In the genomic region with DNA sequence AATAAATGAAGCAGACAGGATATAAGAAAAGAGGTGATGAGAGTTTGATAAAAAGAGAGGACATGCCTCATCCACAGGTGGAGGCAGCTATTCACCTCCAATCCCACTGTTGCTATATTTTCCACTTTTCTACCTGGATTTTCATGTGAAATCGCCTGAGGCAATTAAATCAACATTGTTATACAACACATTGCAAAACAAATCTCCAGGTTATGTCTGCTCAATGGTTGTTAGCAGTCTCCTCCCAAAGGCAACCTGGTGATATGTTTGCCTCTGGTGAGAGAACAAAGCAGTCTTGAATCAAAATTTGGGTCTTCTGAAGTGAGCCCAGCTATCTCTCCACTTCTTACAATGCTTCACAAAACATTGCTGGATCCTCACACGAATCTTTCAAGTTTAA, we compare ENCODE assay signal across 15 cellular contexts. TPM values are rescaled to one million over a fixed set of nuclear protein-coding genes. Genes with fewer than 3 reads are reported as not detected.
DNase-seq lines count a peak whose midpoint lies in the region; ATAC-seq and TF ChIP-seq lines count a peak whose summit lies in the region.
"Had no signal": no experiment of that assay in that cellular context is flagged by ENCODE, and none has a peak within 500 bp of the region (broad histone marks: within the 10 kb centered on the region; RNA-seq: fewer than 3 reads in every experiment).

No MANE protein-coding gene starts in this region.

- H3K4me1 ChIP-seq in GM23248 (ENCODE audit: insufficient read depth) (peaks cover 26% of the 10 kb centered on the region), GM23338 (ENCODE audit: insufficient read depth) (peaks cover 10% of the 10 kb centered on the region)
- H3K4me1 ChIP-seq: Caco-2 had no signal

- no peaks in the 10 kb centered on the region for H3K9me3 Mint-ChIP-seq in GM23338
- H3K9me3 Mint-ChIP-seq in chondrocyte (ENCODE audit: low read depth), result no peaks in the 10 kb centered on the region
- H3K9me3 Mint-ChIP-seq in nephron progenitor cell, result peaks cover 36% of the 10 kb centered on the region
- H3K9me3 Mint-ChIP-seq: CD4-positive, alpha-beta memory T cell had no signal

- H2AFZ ChIP-seq in GM23248, result no peak overlapping the region
- no peak overlapping the region for H2AFZ ChIP-seq in GM23338

- WGBS in GM23248 (ENCODE audit: low coverage in 1 of 2, low lambda C conversion rate in 2 of 2, missing lambda C conversion rate in 2 of 2), 2 experiments, result 98 to 100% methylated on average over 2 of the region's 2 CpGs

- in situ Hi-C loops in GM23248 (cut with MboI), result no loop called here

- peak overlapping the region; percentile 9 for H3K27ac ChIP-seq in GM23248
- no peak overlapping the region; the same call in 1 of the 2 replicates for H3K27ac ChIP-seq in GM23338 (ENCODE audit: low read depth)

- no peaks in the 10 kb centered on the region for H4K20me1 ChIP-seq in GM23248 (ENCODE audit: insufficient read depth)
- no peaks in the 10 kb centered on the region for H4K20me1 ChIP-seq in GM23338 (replicated peaks; ENCODE audit: insufficient read depth)

- peaks cover 92% of the 10 kb centered on the region for H3F3A ChIP-seq in GM23248 (ENCODE audit: insufficient read depth)
- H3F3A ChIP-seq in GM23338 (replicated peaks; ENCODE audit: low read depth), result no peaks in the 10 kb centered on the region

- H3K4me3 ChIP-seq in GM23248 (no peak overlapping the region), GM23338 (no peak overlapping the region)

- no peak for ATAC-seq in GM23338

- no peak overlapping the region for H3K9ac ChIP-seq in GM23248

- H3K27me3 Mint-ChIP-seq in GM23338 (ENCODE audit: insufficient read depth, low read depth, poor library complexity) (no peaks in the 10 kb centered on the region), chondrocyte (ENCODE audit: low read depth) (no peaks in the 10 kb centered on the region), nephron progenitor cell (ENCODE audit: low read depth, poor library complexity) (no peaks in the 10 kb centered on the region)
- H3K27me3 Mint-ChIP-seq: CD4-positive, alpha-beta memory T cell had no signal

- peaks cover 4% of the 10 kb centered on the region; the same call in 2 of the 3 replicates for H3K4me1 Mint-ChIP-seq in GM23338
- H3K4me1 Mint-ChIP-seq in chondrocyte (ENCODE audit: low read depth), result peaks cover 25% of the 10 kb centered on the region
- H3K4me1 Mint-ChIP-seq in nephron progenitor cell, result peaks cover 28% of the 10 kb centered on the region
- H3K4me1 Mint-ChIP-seq: CD4-positive, alpha-beta memory T cell had no signal

- peaks cover 31% of the 10 kb centered on the region for H3K79me2 ChIP-seq in GM23248 (ENCODE audit: insufficient read depth)
- H3K79me2 ChIP-seq in GM23338 (replicated peaks; ENCODE audit: insufficient read depth), result no peaks in the 10 kb centered on the region

- TF ChIP-seq CTCF in GM23338 (conservative IDR thresholded peaks at IDR 0.05; ENCODE audit: low read depth in 2 of 2) (no peak), chondrocyte (IDR thresholded peaks at IDR 0.05) (no peak), nephron progenitor cell (IDR thresholded peaks at IDR 0.05) (no peak)

- H3K36me3 ChIP-seq in GM23248 (ENCODE audit: low read depth), result peaks cover 78% of the 10 kb centered on the region
- peaks cover 14% of the 10 kb centered on the region for H3K36me3 ChIP-seq in GM23338 (ENCODE audit: insufficient read depth)

- H3K9me2 ChIP-seq in GM23248 (ENCODE audit: insufficient read depth) (no peaks in the 10 kb centered on the region), GM23338 (ENCODE audit: insufficient read depth) (no peaks in the 10 kb centered on the region)

- DNase-seq in GM23248 (no peak), GM23338 (ENCODE audit: low spot score) (no peak), chondrocyte (ENCODE audit: low spot score) (no peak), nephron progenitor cell (no peak), NCI-H2081 (lab: John Stamatoyannopoulos, UW) (no peak), DMS53 treated with DMSO at 0.1 percent for 48 hours (lab: John Stamatoyannopoulos, UW; ENCODE audit: unreplicated experiment) (no peak)
- DNase-seq: C1 segment of cervical spinal cord; Caco-2; CD4-positive, alpha-beta memory T cell; DMS153; DMS79; EL; GF-D8; H7; HCEC 1CT had no signal

- H3K4me2 ChIP-seq in GM23248 (ENCODE audit: unreplicated experiment) (no peak overlapping the region), GM23338 (no peak overlapping the region)

- H3K27ac Mint-ChIP-seq in GM23338 (peak overlapping the region; percentile 45; the same call in 1 of the 2 replicates), chondrocyte (ENCODE audit: unreplicated experiment) (peak overlapping the region; percentile 54), nephron progenitor cell (peak overlapping the region; percentile 78)
- H3K27ac Mint-ChIP-seq: CD4-positive, alpha-beta memory T cell had no signal

- H3K4me3 Mint-ChIP-seq in GM23338 (no peak overlapping the region), chondrocyte (ENCODE audit: unreplicated experiment) (no peak overlapping the region), nephron progenitor cell (no peak overlapping the region)
- H3K4me3 Mint-ChIP-seq: CD4-positive, alpha-beta memory T cell had no signal

- H3K9me3 ChIP-seq in GM23248 (ENCODE audit: low read depth), result no peaks in the 10 kb centered on the region
- H3K9me3 ChIP-seq: Caco-2 had no signal

- H3K36me3 Mint-ChIP-seq in GM23338 (ENCODE audit: low read depth) (peaks cover 61% of the 10 kb centered on the region), chondrocyte (ENCODE audit: low read depth) (peaks cover 54% of the 10 kb centered on the region), nephron progenitor cell (ENCODE audit: low read depth) (peaks cover 93% of the 10 kb centered on the region)
- H3K36me3 Mint-ChIP-seq: CD4-positive, alpha-beta memory T cell had no signal

- no peaks in the 10 kb centered on the region for H3K27me3 ChIP-seq in GM23248 (replicated peaks; ENCODE audit: insufficient read depth)
- H3K27me3 ChIP-seq in GM23338 (ENCODE audit: insufficient read depth), result no peaks in the 10 kb centered on the region

TF ChIP-seq in GM23338, 12 proteins besides CTCF, POLR2A, EP300 and RAD21 (continues in another document):
- TF ChIP-seq NANOG (IDR thresholded peaks at IDR 0.05; ENCODE audit: borderline replicate concordance) (no peak), EZH2 (IDR thresholded peaks at IDR 0.05; ENCODE audit: low read depth, unreplicated experiment) (no peak), STAT1 (IDR thresholded peaks at IDR 0.05; ENCODE audit: unreplicated experiment) (no peak), EZH2phosphoT487 (IDR thresholded peaks at IDR 0.05; ENCODE audit: unreplicated experiment) (no peak)

RNA-seq across cellular contexts. Expression of a gene that starts 30.0 kb away (rescaled TPM):
- 1,282 and 1,485 TPM in 2 replicates for total RNA-seq in GM23248 (2014; rRNA removed; shearing (Covaris generic))
- 1,378 and 1,415 TPM in 2 replicates for polyA plus RNA-seq in GM23248 (2016; fragmentation: Nextera tagmentation; extraction: Ambion mirVana)
- total RNA-seq in GM23338 (2014; rRNA removed; shearing (Covaris generic)), result 300 and 336 TPM in 2 replicates
- 260 and 264 TPM in 2 replicates for polyA plus RNA-seq in GM23338 (2016; fragmentation: Nextera tagmentation; extraction: Ambion mirVana)
- total RNA-seq in chondrocyte, result 595 to 1,006 TPM (median 987 TPM) in 3 replicates
